In genomic region chr15:31377030-31377429, GRCh38 we compare ENCODE assay signal across 1 cellular context.
TF ChIP-seq lines count a peak whose summit lies in the region.

No MANE protein-coding gene starts in this region.

TF ChIP-seq in GM12878, 131 proteins besides CTCF, POLR2A, EP300 and RAD21:
- TF ChIP-seq EZH2 (IDR thresholded peaks at IDR 0.05; ENCODE audit: borderline replicate concordance, control insufficient read depth, low read depth, low read length) (no peak), ZSCAN29 (IDR thresholded peaks at IDR 0.05) (no peak), KDM1A (IDR thresholded peaks at IDR 0.05; ENCODE audit: borderline replicate concordance) (no peak), STAT1 (conservative IDR thresholded peaks at IDR 0.05) (no peak), MLLT1 (IDR thresholded peaks at IDR 0.05) (no peak), IRF5 (IDR thresholded peaks at IDR 0.05; ENCODE audit: borderline replicate concordance) (no peak), BMI1 (IDR thresholded peaks at IDR 0.05; ENCODE audit: borderline replicate concordance) (no peak), SMAD1 (IDR thresholded peaks at IDR 0.05; ENCODE audit: low read depth, partially characterized antibody) (no peak), CREB1 (IDR thresholded peaks at IDR 0.05; ENCODE audit: low read depth) (no peak), PRDM15 (CRISPR knock-in tag; IDR thresholded peaks at IDR 0.05) (no peak), MXI1 (IDR thresholded peaks at IDR 0.05; ENCODE audit: low read depth, low read length) (no peak), RFX5 (IDR thresholded peaks at IDR 0.05; ENCODE audit: low read depth, low read length) (no peak)
